In the genomic region with DNA sequence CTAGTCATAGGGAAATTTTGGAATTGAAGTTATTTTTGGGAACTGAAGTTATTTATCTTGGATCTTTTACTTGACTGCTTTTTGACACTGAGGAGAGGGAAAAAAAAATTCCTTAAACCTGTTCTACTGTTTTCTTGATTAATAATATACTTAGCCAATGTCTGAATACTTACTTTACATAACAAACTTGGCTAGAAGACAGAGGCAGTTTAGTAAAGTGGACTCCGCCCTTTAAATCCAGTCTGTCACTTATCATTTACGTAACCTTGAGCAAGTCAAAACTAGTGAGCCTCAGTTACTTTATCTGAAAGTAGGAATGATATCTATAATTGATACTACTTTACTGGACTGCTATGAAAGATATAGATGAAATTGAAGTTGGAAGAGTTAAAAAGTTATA, we compare ENCODE assay signal across 17 cellular contexts.
"Had no signal": no experiment of that assay in that cellular context is flagged by ENCODE, and none has a peak within 500 bp of the region (broad histone marks: within the 10 kb centered on the region; RNA-seq: fewer than 3 reads in every experiment).

No MANE protein-coding gene starts in this region.

- H3K4me1 ChIP-seq: left ventricle myocardium inferior, psoas muscle had no signal

- H3K27ac ChIP-seq: brain microvascular endothelial cell, dorsolateral prefrontal cortex, left ventricle myocardium inferior, psoas muscle, sigmoid colon had no signal

- H3K4me3 Mint-ChIP-seq: activated naive CD8-positive, alpha-beta T cell treated with anti-CD3 and anti-CD28 coated beads, Interleukin-2, amount 10 ng/mL, durations not matched to agents 7 days and 5 days; activated T-helper 1 cell treated with anti-CD3 and anti-CD28 coated beads, Interleukin-12 subunit alpha, Interleukin-12 subunit beta, Interleukin-2, Interleukin-4 antibody, amounts not matched to agents 30 ng/mL and 10 ng/mL and 1 ng/mL, durations not matched to agents 14 hours and 24 hours and 36 hours; stimulated activated naive CD8-positive, alpha-beta T cell treated with anti-CD3 and anti-CD28 coated beads, Interleukin-15, amount 100 ng/mL, for 72 hours; T-cell; type B pancreatic cell had no signal

- H3K27ac Mint-ChIP-seq: activated naive CD8-positive, alpha-beta T cell treated with anti-CD3 and anti-CD28 coated beads, Interleukin-2, amount 10 ng/mL, durations not matched to agents 7 days and 5 days; activated T-helper 1 cell treated with anti-CD3 and anti-CD28 coated beads, Interleukin-12 subunit alpha, Interleukin-12 subunit beta, Interleukin-2, Interleukin-4 antibody, amounts not matched to agents 30 ng/mL and 10 ng/mL and 1 ng/mL, durations not matched to agents 14 hours and 24 hours and 36 hours; stimulated activated naive CD8-positive, alpha-beta T cell treated with anti-CD3 and anti-CD28 coated beads, Interleukin-15, amount 100 ng/mL, for 72 hours; T-cell; type B pancreatic cell had no signal

- DNase-seq: activated naive CD4-positive, alpha-beta T cell; activated naive CD8-positive, alpha-beta T cell treated with anti-CD3 and anti-CD28 coated beads, Interleukin-2, amount 10 ng/mL, durations not matched to agents 7 days and 5 days; dorsolateral prefrontal cortex; foreskin melanocyte; left ventricle myocardium inferior; mesenchymal stem cell; psoas muscle; sigmoid colon; SK-N-SH; stimulated activated CD4-positive, alpha-beta T cell treated with anti-CD3 and anti-CD28 coated beads, Interleukin-1b, Interleukin-23, amount 100 ng/mL, for 48 hours; stimulated activated naive CD8-positive, alpha-beta T cell treated with anti-CD3 and anti-CD28 coated beads, Interleukin-15, amount 100 ng/mL, for 72 hours; T-cell; T1000 had no signal

- H3K9me3 ChIP-seq: left ventricle myocardium inferior, psoas muscle, sigmoid colon, SK-N-SH had no signal

- H3K4me3 ChIP-seq: dorsolateral prefrontal cortex, left ventricle myocardium inferior, psoas muscle, sigmoid colon had no signal

- ATAC-seq: activated CD4-positive, CD25-positive, alpha-beta regulatory T cell treated with anti-CD3 and anti-CD28 coated beads, Interleukin-2, amount 50 U/mL, for 24 hours; psoas muscle; stimulated activated naive CD8-positive, alpha-beta T cell treated with anti-CD3 and anti-CD28 coated beads, Interleukin-15, amount 100 ng/mL, for 72 hours; T-cell had no signal

- H3K27me3 Mint-ChIP-seq: activated naive CD8-positive, alpha-beta T cell treated with anti-CD3 and anti-CD28 coated beads, Interleukin-2, amount 10 ng/mL, durations not matched to agents 7 days and 5 days; stimulated activated naive CD8-positive, alpha-beta T cell treated with anti-CD3 and anti-CD28 coated beads, Interleukin-15, amount 100 ng/mL, for 72 hours; T-cell; type B pancreatic cell had no signal

- H3K9ac ChIP-seq: SK-N-SH had no signal

- H3K9me3 Mint-ChIP-seq: activated T-helper 1 cell treated with anti-CD3 and anti-CD28 coated beads, Interleukin-12 subunit alpha, Interleukin-12 subunit beta, Interleukin-2, Interleukin-4 antibody, amounts not matched to agents 30 ng/mL and 10 ng/mL and 1 ng/mL, durations not matched to agents 14 hours and 24 hours and 36 hours; T-cell had no signal

- H3K36me3 ChIP-seq: left ventricle myocardium inferior, sigmoid colon had no signal
